ENCODE assay signal across 9 cellular contexts in the genomic region with DNA sequence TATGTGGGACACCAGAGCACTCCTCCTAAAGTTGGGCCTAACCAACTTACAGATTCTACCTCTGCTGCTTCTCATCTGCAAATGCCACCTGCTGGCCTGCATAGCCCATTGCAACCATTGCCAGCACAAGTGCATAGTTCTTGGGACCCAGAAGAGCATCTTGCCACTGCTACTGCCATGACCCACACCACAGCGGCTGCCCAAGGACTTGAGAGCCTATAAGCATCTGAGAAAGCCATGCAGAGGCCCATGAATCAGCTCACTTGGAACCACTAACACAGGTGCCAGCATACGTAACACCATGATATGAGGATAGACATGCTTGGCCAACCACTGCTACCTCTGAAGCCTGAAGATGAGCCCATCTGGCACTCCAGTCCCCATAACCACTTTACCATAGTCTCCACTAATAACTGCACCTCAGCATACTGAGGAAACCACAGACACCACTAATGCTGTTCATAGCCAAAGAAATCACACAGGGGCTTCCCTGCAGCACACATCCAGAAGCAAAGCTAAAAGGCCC.
DNase-seq lines count a peak whose midpoint lies in the region; ATAC-seq and TF ChIP-seq lines count a peak whose summit lies in the region.
"Had no signal": no experiment of that assay in that cellular context is flagged by ENCODE, and none has a peak within 500 bp of the region (broad histone marks: within the 10 kb centered on the region; RNA-seq: fewer than 3 reads in every experiment).

No MANE protein-coding gene starts in this region.

- peaks cover 26% of the 10 kb centered on the region for H3K4me1 ChIP-seq in BLaER1
- no peaks in the 10 kb centered on the region for H3K4me1 ChIP-seq in tibial artery

- ATAC-seq in GM19455 (IDR thresholded peaks at IDR 0.05; ENCODE audit: unreplicated experiment) (peak; percentile 94), HG03108 (IDR thresholded peaks at IDR 0.05; ENCODE audit: unreplicated experiment) (peak; percentile 92)

- H3K27ac ChIP-seq in BLaER1 (no peak overlapping the region), brain microvascular endothelial cell (no peak overlapping the region), tibial artery (no peak overlapping the region)

- peak overlapping the region; percentile 67 for H3K4me2 ChIP-seq in BLaER1

- H3K36me3 ChIP-seq in BLaER1 (no peaks in the 10 kb centered on the region), brain microvascular endothelial cell (replicated peaks) (no peaks in the 10 kb centered on the region), tibial artery (no peaks in the 10 kb centered on the region)

- peaks cover 11% of the 10 kb centered on the region for H3K27me3 ChIP-seq in BLaER1
- H3K27me3 ChIP-seq in brain microvascular endothelial cell (replicated peaks): no peaks in the 10 kb centered on the region
- H3K27me3 ChIP-seq in tibial artery: no peaks in the 10 kb centered on the region

- H3K9ac ChIP-seq in BLaER1: no peak overlapping the region

- H3K9me3 ChIP-seq in BLaER1 (peaks cover 35% of the 10 kb centered on the region), tibial artery (peaks cover 0 to 3% (median 0%) of the 10 kb centered on the region in 3 donors)

- H3K4me3 ChIP-seq in BLaER1 (no peak overlapping the region), brain microvascular endothelial cell (ENCODE audit: low read depth, low read length) (no peak overlapping the region), tibial artery (no peak overlapping the region)

- DNase-seq in brain microvascular endothelial cell (no peak), activated T-cell treated with anti-CD3 and anti-CD28 coated beads for 4 hours (no peak), tibial artery (no peak)
- no peak for DNase-seq in activated CD4-positive, alpha-beta T cell treated with anti-CD3 and anti-CD28 coated beads for 4 hours
- no peak for DNase-seq in activated CD4-positive, CD25-positive, alpha-beta regulatory T cell (lab: John Stamatoyannopoulos, UW)
- DNase-seq: activated naive CD8-positive, alpha-beta T cell treated with anti-CD3 and anti-CD28 coated beads, Interleukin-2, amount 10 ng/mL, durations not matched to agents 7 days and 5 days had no signal

- no peaks in the 10 kb centered on the region for H4K20me1 ChIP-seq in BLaER1

- in situ Hi-C loops in brain microvascular endothelial cell (cut with HindIII; ENCODE audit: low pct_ligation_motif_present, low sequenced_read_pairs): no loop called here

- peak; percentile 41 for TF ChIP-seq CTCF in brain microvascular endothelial cell (IDR thresholded peaks at IDR 0.05; ENCODE audit: low read depth, low read length, missing control alignments)
- TF ChIP-seq CTCF in tibial artery (IDR thresholded peaks at IDR 0.05): no peak

- intact Hi-C loops in tibial artery (cut with DNase I; ENCODE audit: low total_unique reads): no loop called here
